20 cellular contexts compared by ENCODE assay signal in the genomic region with DNA sequence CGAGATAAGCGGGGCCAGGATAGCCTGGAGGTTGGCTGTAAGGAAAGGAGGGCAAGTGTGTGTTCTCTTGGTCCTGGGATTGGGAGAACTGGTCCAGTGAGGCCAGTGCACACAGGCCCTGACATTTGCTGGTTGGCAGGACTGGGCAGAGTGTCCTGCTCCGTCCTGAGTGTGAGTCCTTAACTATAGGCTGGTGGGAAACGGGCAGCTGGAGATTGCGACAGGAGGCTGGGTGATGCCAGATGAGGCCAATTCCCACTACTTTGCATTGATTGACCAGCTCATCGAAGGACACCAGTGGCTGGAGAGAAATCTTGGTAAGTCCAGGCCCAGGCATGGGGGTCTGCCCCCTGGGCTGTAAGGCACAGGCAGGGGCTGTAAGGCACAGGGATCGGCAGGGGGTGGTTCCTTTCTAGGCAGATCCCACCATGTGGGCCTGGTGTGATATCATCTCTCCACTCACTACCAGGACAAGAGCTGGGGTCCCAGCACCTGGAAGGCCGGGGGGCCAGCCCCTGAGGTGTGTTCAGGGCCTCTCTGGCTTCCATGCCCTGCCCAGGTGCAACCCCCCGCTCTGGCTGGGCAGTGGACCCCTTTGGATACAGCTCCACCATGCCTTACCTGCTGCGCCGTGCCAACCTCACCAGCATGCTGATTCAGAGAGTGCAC. TPM values are rescaled to one million over a fixed set of nuclear protein-coding genes. Genes with fewer than 3 reads are reported as not detected.
"Had no signal": no experiment of that assay in that cellular context is flagged by ENCODE, and none has a peak within 500 bp of the region (broad histone marks: within the 10 kb centered on the region; RNA-seq: fewer than 3 reads in every experiment).

No MANE protein-coding gene starts in this region.

- DNase-seq: activated CD4-positive, alpha-beta T cell treated with anti-CD3 and anti-CD28 coated beads for 48 hours; activated CD8-positive, alpha-beta memory T cell treated with anti-CD3 and anti-CD28 coated beads for 24 hours; activated effector memory CD4-positive, alpha-beta T cell treated with anti-CD3 and anti-CD28 coated beads, Interleukin-2, amount 50 U/mL, for 16 hours; amniotic stem cell; colonic mucosa; effector CD8-positive, alpha-beta T cell; gastrocnemius medialis; naive thymus-derived CD4-positive, alpha-beta T cell; occipital lobe; sigmoid colon; stimulated activated CD4-positive, alpha-beta T cell treated with anti-CD3 and anti-CD28 coated beads, Interleukin-12 subunit alpha, Interleukin-12 subunit beta, amount 100 ng/mL, for 4 hours; stimulated activated naive CD8-positive, alpha-beta T cell treated with anti-CD3 and anti-CD28 coated beads, Interleukin-15, Interleukin-2, amounts not matched to agents 100 U/mL and 50 U/mL, for 24 hours; T-cell; testis had no signal

- H3K4me3 ChIP-seq: colonic mucosa, gastrocnemius medialis, hepatocyte, psoas muscle, sigmoid colon, SK-N-MC, testis had no signal

- H3K27me3 ChIP-seq: colonic mucosa, gastrocnemius medialis, hepatocyte, sigmoid colon, testis had no signal

- H3K27me3 Mint-ChIP-seq: naive thymus-derived CD4-positive, alpha-beta T cell; T-cell had no signal

- H3K27ac Mint-ChIP-seq: WTC11 had no signal

- H3K4me3 Mint-ChIP-seq: WTC11 had no signal

- ATAC-seq: activated naive CD4-positive, alpha-beta T cell treated with anti-CD3 and anti-CD28 coated beads, Interleukin-2, amount 50 U/mL, for 72 hours; gastrocnemius medialis; naive thymus-derived CD4-positive, alpha-beta T cell; psoas muscle; stimulated activated naive CD8-positive, alpha-beta T cell treated with anti-CD3 and anti-CD28 coated beads, Interleukin-15, Interleukin-2, amounts not matched to agents 100 U/mL and 50 U/mL, for 24 hours; T-cell; WTC11 had no signal

- H3K9me3 Mint-ChIP-seq: activated naive CD4-positive, alpha-beta T cell treated with anti-CD3 and anti-CD28 coated beads, Interleukin-2, amount 50 U/mL, for 72 hours; naive thymus-derived CD4-positive, alpha-beta T cell; T-cell; WTC11 had no signal

- H3K27ac ChIP-seq: colonic mucosa, epithelial cell of prostate, hepatocyte, psoas muscle, sigmoid colon, SK-N-MC, testis had no signal

- H3K4me1 ChIP-seq: colonic mucosa had no signal

- H3K9me3 ChIP-seq: colonic mucosa, gastrocnemius medialis, psoas muscle, sigmoid colon, testis had no signal

RNA-seq across cellular contexts. Expression of gene FES, which starts 22.0 kb away (rescaled TPM):
- polyA plus RNA-seq: naive thymus-derived CD4-positive, alpha-beta T cell had no signal
